ENCODE assay signal across 10 cellular contexts in the genomic region with DNA sequence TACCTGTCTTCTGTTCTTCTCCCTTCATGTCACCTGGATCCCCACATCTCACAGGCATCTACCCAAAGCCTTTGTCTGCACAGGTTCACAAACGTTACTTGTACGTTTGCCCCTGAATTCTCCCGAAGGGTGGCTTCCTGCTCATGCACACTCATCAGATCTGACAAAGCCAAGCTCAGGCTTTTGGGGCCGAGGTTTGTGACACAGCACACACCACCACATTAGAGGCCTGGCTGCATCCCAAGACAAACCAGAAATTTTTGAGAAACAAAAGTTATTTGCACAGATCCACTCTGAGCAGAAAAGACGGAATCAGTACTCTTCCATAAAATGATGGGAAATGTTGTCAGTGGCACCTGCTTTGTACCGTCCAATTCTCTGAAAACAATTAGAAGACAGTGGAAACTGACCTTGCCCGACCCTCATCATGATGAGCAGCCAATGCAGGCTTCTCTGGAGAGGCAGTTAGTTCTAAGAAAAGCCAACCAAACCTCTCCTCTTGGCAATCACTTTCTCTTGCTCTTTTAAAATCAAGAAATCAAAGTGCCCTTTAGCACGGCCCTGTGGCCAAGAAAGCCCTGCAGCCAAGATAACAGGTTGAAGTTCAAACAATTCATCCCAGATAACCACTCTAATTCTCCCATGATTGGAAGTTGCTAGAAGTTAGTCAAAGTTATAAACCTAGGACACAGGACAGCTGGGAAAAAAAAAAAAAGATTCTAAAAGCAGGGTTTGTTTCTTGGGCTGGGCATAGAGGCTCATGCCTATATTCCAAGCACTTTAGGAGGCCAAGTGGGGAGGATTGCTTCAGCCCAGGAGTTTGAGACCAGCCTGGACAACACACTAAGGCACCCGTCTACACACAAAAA. TPM values are rescaled to one million over a fixed set of nuclear protein-coding genes. Genes with fewer than 3 reads are reported as not detected.
DNase-seq lines count a peak whose midpoint lies in the region; TF ChIP-seq lines count a peak whose summit lies in the region.
"Had no signal": no experiment of that assay in that cellular context is flagged by ENCODE, and none has a peak within 500 bp of the region (broad histone marks: within the 10 kb centered on the region; RNA-seq: fewer than 3 reads in every experiment).

No MANE protein-coding gene starts in this region.

- peaks cover 0 to 2% (median 1%) of the 10 kb centered on the region in 3 donors for H3K27me3 Mint-ChIP-seq in CD14-positive monocyte (ENCODE audit: low read depth in 3 of 3)

- peak overlapping the region; percentile 37 for H3K23ac ChIP-seq in trophoblast cell (ENCODE audit: low read length)

- intact Hi-C loops in CD14-positive monocyte (cut with micrococcal nuclease) = no loop called here
- intact Hi-C loops in head of caudate nucleus (cut with DNase I) = no loop called here

- no peak overlapping the region for H4K8ac ChIP-seq in trophoblast cell (ENCODE audit: low read depth, low read length)

- H4K91ac ChIP-seq in trophoblast cell (ENCODE audit: low read depth, low read length) = no peak overlapping the region

- H3K14ac ChIP-seq in trophoblast cell (ENCODE audit: low read length) = no peak overlapping the region

- H3K27ac ChIP-seq in epithelial cell of prostate (peak overlapping the region; percentile 7), trophoblast cell (ENCODE audit: low read depth, low read length) (no peak overlapping the region)

- no peak overlapping the region for H3K4me3 Mint-ChIP-seq in CD14-positive monocyte

- DNase-seq in CD14-positive monocyte (ENCODE audit: low spot score) (no peak), epithelial cell of prostate (ENCODE audit: low read depth, low spot score) (no peak), trophoblast cell (no peak), Kasumi-1 (lab: John Stamatoyannopoulos, UW) (no peak), head of caudate nucleus (no peak), SKM-1 treated with dmso at 0.1 percent for 144 hours (lab: John Stamatoyannopoulos, UW; ENCODE audit: unreplicated experiment) (no peak), UCSD-AML1 (lab: John Stamatoyannopoulos, UW; ENCODE audit: unreplicated experiment) (no peak)
- peak; percentile 31 to 49 for DNase-seq in activated CD4-positive, alpha-beta T cell treated with anti-CD3 and anti-CD28 coated beads for 4 hours
- DNase-seq: GF-D8, NCI-H2081 had no signal

- no peaks in the 10 kb centered on the region for H3K9me3 Mint-ChIP-seq in CD14-positive monocyte

- H2BK120ac ChIP-seq in trophoblast cell (ENCODE audit: insufficient read depth, low read length, poor library complexity) = no peak overlapping the region

- no CpG with 5 or more reads among the region's 9 CpGs for WGBS in trophoblast cell (ENCODE audit: extremely low coverage, insufficient coverage, insufficient read length)

- no peak overlapping the region for H3K9ac ChIP-seq in trophoblast cell (ENCODE audit: low read length)

- H3K27me3 ChIP-seq in trophoblast cell (ENCODE audit: insufficient read depth, low read length) = no peaks in the 10 kb centered on the region

- no peak overlapping the region for H3K4me2 ChIP-seq in trophoblast cell (ENCODE audit: low read length)

- H3K79me2 ChIP-seq in trophoblast cell (ENCODE audit: control insufficient read depth, insufficient read depth, low read length, poor library complexity) = no peaks in the 10 kb centered on the region

- no peak overlapping the region for H2AK5ac ChIP-seq in trophoblast cell (ENCODE audit: low read length)

- no peak overlapping the region for H2AFZ ChIP-seq in trophoblast cell (ENCODE audit: insufficient read depth, low read length, poor library complexity)

- peak overlapping the region in 6 of 7 donors; percentile 43 to 79 (median 63) for H3K27ac Mint-ChIP-seq in CD14-positive monocyte

- no peak overlapping the region for H3K18ac ChIP-seq in trophoblast cell (ENCODE audit: low read length)

- no peak for TF ChIP-seq CTCF in CD14-positive monocyte (IDR thresholded peaks at IDR 0.05)

- H3K4me1 ChIP-seq in trophoblast cell (ENCODE audit: control insufficient read depth in 1 of 2, insufficient read depth in 2 of 2, low read length in 2 of 2) = peaks cover 2 to 8% of the 10 kb centered on the region in 2 experiments

- no peaks in the 10 kb centered on the region for H3K79me1 ChIP-seq in trophoblast cell (ENCODE audit: low read length)

- no peak overlapping the region for H2BK5ac ChIP-seq in trophoblast cell (ENCODE audit: low read depth, low read length, poor library complexity)

- H3K9me3 ChIP-seq in trophoblast cell (ENCODE audit: insufficient read depth, low read depth, low read length) = no peaks in the 10 kb centered on the region

- no peaks in the 10 kb centered on the region for H3K36me3 ChIP-seq in trophoblast cell (ENCODE audit: control insufficient read depth in 1 of 2, insufficient read depth in 2 of 2, low read length in 2 of 2)

- H3K4me3 ChIP-seq in trophoblast cell (ENCODE audit: low read depth, low read length) = no peak overlapping the region

- peaks cover 38% of the 10 kb centered on the region for H3K4me1 Mint-ChIP-seq in CD14-positive monocyte

- H3K36me3 Mint-ChIP-seq in CD14-positive monocyte = peaks cover 47 to 69% of the 10 kb centered on the region in 2 donors

- H4K12ac ChIP-seq in trophoblast cell (ENCODE audit: low read depth, low read length) = no peak overlapping the region

- H2BK12ac ChIP-seq in trophoblast cell (ENCODE audit: low read length) = no peak overlapping the region

- no peak overlapping the region for H3K4ac ChIP-seq in trophoblast cell (ENCODE audit: low read depth, low read length)

RNA-seq across cellular contexts. Expression of a gene that starts 13.6 kb away (rescaled TPM):
- 1 to 10 TPM; 2.1 to 5.8 TPM for polyA plus RNA-seq in CD14-positive monocyte
- polyA plus RNA-seq in trophoblast cell (2013) = 25.1 and 25.3 TPM in 2 replicates

Comparison
In these comparisons a context has a peak if more than half of its experiments do, and no peak if none do; other contexts are left out.
1. DNase-seq: peak in activated CD4-positive, alpha-beta T cell treated with anti-CD3 and anti-CD28 coated beads for 4 hours (2 of 2); none in CD14-positive monocyte (single experiment), epithelial cell of prostate (single experiment), trophoblast cell (0 of 2), Kasumi-1 (0 of 2), head of caudate nucleus (0 of 42), SKM-1 treated with dmso at 0.1 percent for 144 hours (single experiment) and UCSD-AML1 (single experiment).